Comparison of ENCODE assay signal across 8 cellular contexts in the genomic region with DNA sequence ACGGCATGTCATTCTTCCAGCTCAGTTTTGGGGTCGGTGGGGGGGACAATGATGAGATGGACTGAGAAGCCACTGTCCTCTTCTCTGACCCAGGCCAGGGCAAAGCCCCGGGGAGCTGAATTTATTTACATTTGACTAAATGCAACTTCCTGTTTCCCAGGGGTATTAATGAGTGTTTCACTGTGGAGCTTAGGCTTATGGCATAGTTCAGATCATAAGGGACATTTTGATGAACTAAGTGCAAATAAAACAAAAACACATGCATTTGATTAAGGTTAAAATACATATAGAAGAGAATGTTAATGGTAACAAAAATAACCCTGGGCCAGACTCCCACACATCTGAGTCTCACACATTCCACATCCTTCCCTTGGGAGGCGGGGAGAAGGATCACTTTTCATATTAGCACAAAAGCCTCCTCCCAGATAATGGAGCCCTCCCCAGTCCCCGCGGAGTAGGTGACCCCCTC.
DNase-seq lines count a peak whose midpoint lies in the region; ATAC-seq and TF ChIP-seq lines count a peak whose summit lies in the region.

No MANE protein-coding gene starts in this region.

- H3K4ac ChIP-seq in IMR-90 (ENCODE audit: low read depth, low read length), result peak overlapping the region; percentile 82

- H3K27me3 ChIP-seq in IMR-90 (ENCODE audit: control insufficient read depth, insufficient read depth, low read length), result no peaks in the 10 kb centered on the region
- no peaks in the 10 kb centered on the region for H3K27me3 ChIP-seq in colonic mucosa
- no peaks in the 10 kb centered on the region for H3K27me3 ChIP-seq in neural progenitor cell

- TF ChIP-seq POLR2A in IMR-90 (IDR thresholded peaks at IDR 0.05; ENCODE audit: low read depth, low read length), result no peak; the same call in 1 of the 2 replicates
- no peak for TF ChIP-seq POLR2A in erythroblast (IDR thresholded peaks at IDR 0.05; ENCODE audit: low read length)

- H2AFZ ChIP-seq in IMR-90 (replicated peaks; ENCODE audit: low read length, poor library complexity), result peak overlapping the region; percentile 88
- H2AFZ ChIP-seq in neural progenitor cell (replicated peaks), result peak overlapping the region; percentile 87

- POLR2A ChIA-PET in IMR-90 (lab: Charles Lee; ENCODE audit: unreplicated experiment), result no interaction called here

- H2BK15ac ChIP-seq in IMR-90 (ENCODE audit: low read depth, low read length), result peak overlapping the region; percentile 89; the same call in 2 of the 3 replicates

- peak overlapping the region; percentile 47 for H2AK9ac ChIP-seq in IMR-90 (replicated peaks; ENCODE audit: low read depth, low read length, poor library complexity)

- peak overlapping the region; percentile 98 for H3K27ac Mint-ChIP-seq in neural progenitor cell

- TF ChIP-seq CTCF in IMR-90 (conservative IDR thresholded peaks at IDR 0.05; ENCODE audit: low read depth, low read length) (no peak), colonic mucosa (IDR thresholded peaks at IDR 0.05) (no peak), neural progenitor cell (IDR thresholded peaks at IDR 0.05) (no peak)

- peaks cover 9% of the 10 kb centered on the region for H3K27me3 Mint-ChIP-seq in neural progenitor cell (ENCODE audit: insufficient read depth, low read depth)

- no peaks in the 10 kb centered on the region for H3F3A ChIP-seq in neural progenitor cell (ENCODE audit: low read depth)

- peak overlapping the region; percentile 70 for H2BK120ac ChIP-seq in IMR-90 (ENCODE audit: low read depth, low read length)

- peak overlapping the region; percentile 45 for H4K91ac ChIP-seq in IMR-90 (ENCODE audit: insufficient read depth, low read depth, low read length)

- peak overlapping the region; percentile 88 to 90 for H4K8ac ChIP-seq in IMR-90 (ENCODE audit: low read depth in 2 of 2, low read length in 2 of 2)

- H3K9me3 ChIP-seq in IMR-90 (ENCODE audit: control insufficient read depth, insufficient read depth, low read length) (no peaks in the 10 kb centered on the region), colonic mucosa (no peaks in the 10 kb centered on the region), neural progenitor cell (ENCODE audit: low read depth) (no peaks in the 10 kb centered on the region)

- peak overlapping the region; percentile 4 for H4K5ac ChIP-seq in IMR-90 (ENCODE audit: low read depth, low read length)

- H3K9ac ChIP-seq in IMR-90 (ENCODE audit: low read depth, low read length), result peak overlapping the region; percentile 79
- H3K9ac ChIP-seq in colonic mucosa (ENCODE audit: low read depth in 2 of 2, low read length in 2 of 2), result no peak overlapping the region
- no peak overlapping the region for H3K9ac ChIP-seq in neural progenitor cell

- intact Hi-C loops in IMR-90 (cut with micrococcal nuclease), result no loop called here
- intact Hi-C loops in colonic mucosa (cut with DNase I), result no loop called here

- in situ Hi-C loops in IMR-90 (cut with MboI; ENCODE audit: low sequenced_read_pairs), result no loop called here

- peak; percentile 41 for ATAC-seq in IMR-90 (ENCODE audit: low read depth)
- ATAC-seq in HG03097 (IDR thresholded peaks at IDR 0.05; ENCODE audit: low FRiP score, unreplicated experiment), result no peak

- TF ChIP-seq RAD21 in IMR-90 (IDR thresholded peaks at IDR 0.05; ENCODE audit: low read length), result no peak; the same call in 1 of the 2 replicates

- CTCF ChIA-PET in IMR-90 (lab: Yijun Ruan, JAX), result interaction anchor here (1.2 kb wide), 1 partner anchor 12 kb away, joined by 3 read pairs; no protein-coding TSS in a partner anchor

- dilution Hi-C loops in IMR-90 (cut with HindIII; ENCODE audit: low sequenced_read_pairs, unreplicated experiment), result no loop called here

- peak overlapping the region; percentile 95 for H3K4me2 ChIP-seq in IMR-90 (ENCODE audit: low read depth, low read length)
- peak overlapping the region; percentile 53 for H3K4me2 ChIP-seq in neural progenitor cell

- peaks cover 3 to 24% of the 10 kb centered on the region in 2 experiments; a peak in 3 of 4 replicates for H3K79me1 ChIP-seq in IMR-90 (ENCODE audit: low read depth in 1 of 2, low read length in 2 of 2)

- H3K27ac ChIP-seq in IMR-90 (ENCODE audit: insufficient read depth, low read length) (peak overlapping the region; percentile 85), colonic mucosa (peak overlapping the region; percentile 12), neural progenitor cell (no peak overlapping the region)

- DNase-seq in EH (ENCODE audit: low read depth) (peak; percentile 96), IMR-90 (peak; percentile 86), colonic mucosa (no peak), neural progenitor cell (ENCODE audit: low spot score) (peak; percentile 27), erythroblast (lab: John Stamatoyannopoulos, UW) (no peak), NCI-H524 treated with DMSO at 0.1 percent for 48 hours (lab: John Stamatoyannopoulos, UW) (no peak), Kasumi-1 (lab: John Stamatoyannopoulos, UW) (no peak)

- H3K14ac ChIP-seq in IMR-90 (replicated peaks; ENCODE audit: low read depth, low read length), result peak overlapping the region; percentile 62

- peak overlapping the region; percentile 77 for H3K56ac ChIP-seq in IMR-90 (ENCODE audit: extremely low read depth, insufficient read depth, low read length)

- peaks cover 60% of the 10 kb centered on the region for H3K4me1 Mint-ChIP-seq in neural progenitor cell

- H3K36me3 ChIP-seq in IMR-90 (ENCODE audit: control insufficient read depth, insufficient read depth, low read length), result no peaks in the 10 kb centered on the region
- no peaks in the 10 kb centered on the region for H3K36me3 ChIP-seq in colonic mucosa
- H3K36me3 ChIP-seq in neural progenitor cell, result no peaks in the 10 kb centered on the region

- peak overlapping the region; percentile 92 for H2BK20ac ChIP-seq in IMR-90 (ENCODE audit: low read depth, low read length)

- H3K36me3 Mint-ChIP-seq in neural progenitor cell, result peaks cover 2% of the 10 kb centered on the region

- peak overlapping the region; percentile 36 for H3K18ac ChIP-seq in IMR-90 (ENCODE audit: low read depth, low read length)

- H2BK5ac ChIP-seq in IMR-90 (ENCODE audit: low read depth, low read length, poor library complexity, severe bottlenecking), result peak overlapping the region; percentile 78

- H3K4me3 ChIP-seq in IMR-90 (ENCODE audit: insufficient read depth, low read depth, low read length), result peak overlapping the region; percentile 32
- no peak overlapping the region for H3K4me3 ChIP-seq in colonic mucosa
- no peak overlapping the region for H3K4me3 ChIP-seq in neural progenitor cell

- H3K4me1 ChIP-seq in IMR-90 (ENCODE audit: control insufficient read depth, insufficient read depth, low read length) (peaks cover 5% of the 10 kb centered on the region), colonic mucosa (no peaks in the 10 kb centered on the region), neural progenitor cell (peaks cover 17% of the 10 kb centered on the region)

- peaks cover 13% of the 10 kb centered on the region for H3K9me1 ChIP-seq in IMR-90 (ENCODE audit: insufficient read depth, low read length)

- H4K20me1 ChIP-seq in IMR-90 (ENCODE audit: insufficient read depth, low read length) (no peaks in the 10 kb centered on the region; the same call in 1 of the 2 replicates), neural progenitor cell (ENCODE audit: low read depth) (no peaks in the 10 kb centered on the region)

- no peaks in the 10 kb centered on the region for H3K79me2 ChIP-seq in neural progenitor cell (ENCODE audit: low read depth)

- peak overlapping the region; percentile 71 for H3K4me3 Mint-ChIP-seq in neural progenitor cell

- no TSS peak for BruUV-seq in IMR-90 (replicated peaks; lab: Mats Ljungman, UMichigan)

- WGBS in IMR-90 (ENCODE audit: extremely low coverage in 2 of 2, insufficient read length in 1 of 2), 2 experiments, result no CpG with 5 or more reads among the region's 6 CpGs

- no peaks in the 10 kb centered on the region for H3K9me3 Mint-ChIP-seq in neural progenitor cell

- 0 out of 2 replicates have a peak overlapping the region, but pooled peaks have one; percentile 72 for H2AK5ac ChIP-seq in IMR-90 (ENCODE audit: low read depth, low read length)

- H3K23ac ChIP-seq in IMR-90 (ENCODE audit: low read depth, low read length), result peak overlapping the region; percentile 89; the same call in 1 of the 2 replicates

TF ChIP-seq in IMR-90, 13 proteins besides CTCF, POLR2A, EP300 and RAD21:
- no peak for TF ChIP-seq NFE2L2 (IDR thresholded peaks at IDR 0.05; ENCODE audit: low read depth, low read length)
- TF ChIP-seq MAZ (IDR thresholded peaks at IDR 0.05; ENCODE audit: borderline replicate concordance, low read depth, low read length), result 0 out of 2 replicates have a peak, but pooled peaks have one; percentile 10
- TF ChIP-seq CEBPB (IDR thresholded peaks at IDR 0.05; ENCODE audit: low read depth, low read length), result no peak
- no peak for TF ChIP-seq MAFK (IDR thresholded peaks at IDR 0.05; ENCODE audit: low read depth, low read length)
- TF ChIP-seq SMC3 (IDR thresholded peaks at IDR 0.05; ENCODE audit: low read depth, low read length), result no peak

Comparison
In these comparisons a context has a peak if more than half of its experiments do, and no peak if none do; other contexts are left out.
1. DNase-seq: peak in EH (single experiment), IMR-90 (single experiment) and neural progenitor cell (single experiment); none in colonic mucosa (single experiment), erythroblast (0 of 2), NCI-H524 treated with DMSO at 0.1 percent for 48 hours (single experiment) and Kasumi-1 (0 of 2).